ENCODE assay signal across 17 cellular contexts in genomic region chr22:17118342-17118741, GRCh38. TPM values are rescaled to one million over a fixed set of nuclear protein-coding genes. Genes with fewer than 3 reads are reported as not detected.
DNase-seq lines count a peak whose midpoint lies in the region; ATAC-seq, FAIRE-seq and TF ChIP-seq lines count a peak whose summit lies in the region.
"Had no signal": no experiment of that assay in that cellular context is flagged by ENCODE, and none has a peak within 500 bp of the region (broad histone marks: within the 10 kb centered on the region; RNA-seq: fewer than 3 reads in every experiment).

No MANE protein-coding gene starts in this region.

- peak overlapping the region; percentile 75 for H3K4me3 Mint-ChIP-seq in T-helper 2 cell treated with Interferon-gamma antibody and Interleukin-4, amounts not matched to agents 5 μg/mL and 100 μg/mL, for 36 hours
- H3K4me3 Mint-ChIP-seq in central memory CD8-positive, alpha-beta T cell = peak overlapping the region; percentile 53
- H3K4me3 Mint-ChIP-seq in neural crest cell = peak overlapping the region; percentile 83

- no peak for FAIRE-seq in D721Med (lab: Jason Lieb, UNC)

- no peaks in the 10 kb centered on the region for H3K9me3 Mint-ChIP-seq in T-helper 2 cell treated with Interferon-gamma antibody and Interleukin-4, amounts not matched to agents 5 μg/mL and 100 μg/mL, for 36 hours
- no peaks in the 10 kb centered on the region for H3K9me3 Mint-ChIP-seq in central memory CD8-positive, alpha-beta T cell
- no peaks in the 10 kb centered on the region for H3K9me3 Mint-ChIP-seq in neural crest cell

- H3K27me3 Mint-ChIP-seq in T-helper 2 cell treated with Interferon-gamma antibody and Interleukin-4, amounts not matched to agents 5 μg/mL and 100 μg/mL, for 36 hours (ENCODE audit: low read depth) = peaks cover 27% of the 10 kb centered on the region
- peaks cover 16% of the 10 kb centered on the region for H3K27me3 Mint-ChIP-seq in central memory CD8-positive, alpha-beta T cell
- peaks cover 6% of the 10 kb centered on the region for H3K27me3 Mint-ChIP-seq in neural crest cell (ENCODE audit: low read depth)

- peak overlapping the region; percentile 76 for H3K27ac Mint-ChIP-seq in T-helper 2 cell treated with Interferon-gamma antibody and Interleukin-4, amounts not matched to agents 5 μg/mL and 100 μg/mL, for 36 hours
- peak overlapping the region; percentile 32 for H3K27ac Mint-ChIP-seq in central memory CD8-positive, alpha-beta T cell (ENCODE audit: low read depth)
- no peak overlapping the region for H3K27ac Mint-ChIP-seq in neural crest cell (ENCODE audit: unreplicated experiment)

- TF ChIP-seq CTCF in neural crest cell (conservative IDR thresholded peaks at IDR 0.05) = no peak
- no peak for TF ChIP-seq CTCF in D721Med (IDR thresholded peaks at IDR 0.05; ENCODE audit: insufficient read depth, missing control alignments)

- H3K36me3 Mint-ChIP-seq in T-helper 2 cell treated with Interferon-gamma antibody and Interleukin-4, amounts not matched to agents 5 μg/mL and 100 μg/mL, for 36 hours (ENCODE audit: low read depth) = peaks cover 3% of the 10 kb centered on the region
- H3K36me3 Mint-ChIP-seq in central memory CD8-positive, alpha-beta T cell (ENCODE audit: insufficient read depth) = peaks cover 11% of the 10 kb centered on the region
- no peaks in the 10 kb centered on the region for H3K36me3 Mint-ChIP-seq in neural crest cell (ENCODE audit: low read depth)

- DNase-seq in T-helper 2 cell treated with Interferon-gamma antibody and Interleukin-4, amounts not matched to agents 5 μg/mL and 100 μg/mL, for 36 hours (ENCODE audit: low spot score) = no peak
- no peak for DNase-seq in T-helper 2 cell
- DNase-seq in Jurkat, Clone E6-1 (ENCODE audit: low read depth, low spot score) = no peak
- no peak for DNase-seq in central memory CD8-positive, alpha-beta T cell (ENCODE audit: low spot score in 2 of 2)
- DNase-seq in neural crest cell (ENCODE audit: low read depth, low spot score) = no peak
- DNase-seq in stimulated activated CD4-positive, alpha-beta T cell treated with anti-CD3 and anti-CD28 coated beads, Interleukin-4, amount 100 ng/mL, for 1 hour = no peak
- DNase-seq in D721Med (ENCODE audit: insufficient read length, low spot score) = no peak
- DNase-seq in stimulated activated CD4-positive, alpha-beta T cell treated with anti-CD3 and anti-CD28 coated beads, Interleukin-2, amount 100 ng/mL, for 24 hours = no peak
- DNase-seq: 8988T; activated CD4-positive, alpha-beta T cell treated with anti-CD3 and anti-CD28 coated beads, Interleukin-2, amount 50 U/mL, for 48 hours; heart left ventricle; MM.1S; NCI-H2081 treated with DMSO at 0.1 percent for 48 hours; NCI-H748 treated with DMSO at 0.1 percent for 48 hours; tibial artery had no signal

- peaks cover 45% of the 10 kb centered on the region for H3K4me1 Mint-ChIP-seq in T-helper 2 cell treated with Interferon-gamma antibody and Interleukin-4, amounts not matched to agents 5 μg/mL and 100 μg/mL, for 36 hours (ENCODE audit: low read depth)
- peaks cover 50% of the 10 kb centered on the region for H3K4me1 Mint-ChIP-seq in central memory CD8-positive, alpha-beta T cell
- H3K4me1 Mint-ChIP-seq in neural crest cell = peaks cover 34% of the 10 kb centered on the region

- peak overlapping the region; percentile 20 for H3K4me3 ChIP-seq in Jurkat, Clone E6-1 (ENCODE audit: low read length)
- H3K4me3 ChIP-seq: heart left ventricle, tibial artery had no signal

- no peak for ATAC-seq in central memory CD8-positive, alpha-beta T cell (replicated peaks; ENCODE audit: extremely low read depth, poor library complexity, severe bottlenecking)
- ATAC-seq: esophagus mucosa, heart left ventricle had no signal

RNA-seq across cellular contexts. Expression of gene TMEM121B, which starts 2.8 kb away (rescaled TPM):
- polyA plus RNA-seq in Jurkat, Clone E6-1 (2012; ENCODE audit: insufficient read depth, insufficient read length) = 1.7 TPM
- total RNA-seq in neural crest cell = 12.2 and 12.6 TPM in 2 replicates
- total RNA-seq: RPMI7951 had no signal

RNA-seq across cellular contexts. Expression of gene IL17RA, which starts 33.5 kb away (rescaled TPM):
- polyA plus RNA-seq in Jurkat, Clone E6-1 (2012; ENCODE audit: insufficient read depth, insufficient read length) = 8.4 TPM
- 7.1 and 8.0 TPM in 2 replicates for total RNA-seq in neural crest cell

RNA-seq across cellular contexts. Expression of gene HDHD5, which starts 40.7 kb away (rescaled TPM):
- polyA plus RNA-seq in Jurkat, Clone E6-1 (2012; ENCODE audit: insufficient read depth, insufficient read length) = 89.4 TPM
- total RNA-seq in neural crest cell = 48.2 and 50.8 TPM in 2 replicates
